10 cellular contexts compared by ENCODE assay signal in genomic region chr6:11258260-11259237, GRCh38. TPM values are rescaled to one million over a fixed set of nuclear protein-coding genes. Genes with fewer than 3 reads are reported as not detected.
DNase-seq lines count a peak whose midpoint lies in the region; TF ChIP-seq lines count a peak whose summit lies in the region.
"Had no signal": no experiment of that assay in that cellular context is flagged by ENCODE, and none has a peak within 500 bp of the region (broad histone marks: within the 10 kb centered on the region; RNA-seq: fewer than 3 reads in every experiment).

No MANE protein-coding gene starts in this region.

- peak; percentile 26 for DNase-seq in activated naive CD4-positive, alpha-beta T cell treated with anti-CD3 and anti-CD28 coated beads for 36 hours
- DNase-seq in activated naive CD4-positive, alpha-beta T cell treated with anti-CD3 and anti-CD28 coated beads, Interleukin-2, amount 50 U/mL, for 16 hours = no peak
- DNase-seq in LoVo (ENCODE audit: low spot score) (peak; percentile 14), choroid plexus epithelial cell (ENCODE audit: low read depth) (peak; percentile 33), transverse colon (peak; percentile 38), SW480 (ENCODE audit: low spot score) (no peak), glutamatergic neuron (no peak), ecto neural progenitor cell (ENCODE audit: low spot score) (no peak)

- TF ChIP-seq EP300 in transverse colon (IDR thresholded peaks at IDR 0.05; ENCODE audit: low read depth) = peak; percentile 18

- H3K4me3 ChIP-seq in choroid plexus epithelial cell (ENCODE audit: low read depth, low read length) (no peak overlapping the region), transverse colon (peak overlapping the region in 1 of 4 donors; percentile 2)
- H3K4me3 ChIP-seq: prostate gland had no signal

- H3K4me1 ChIP-seq in transverse colon = peaks cover 0 to 44% (median 16%) of the 10 kb centered on the region in 4 donors
- H3K4me1 ChIP-seq: prostate gland had no signal

- WGBS in transverse colon (ENCODE audit: low coverage in 1 of 2), 2 donors = 53 to 71% methylated on average over 1 to 2 of the region's 2 CpGs

- no peaks in the 10 kb centered on the region for H3K9me3 ChIP-seq in transverse colon
- H3K9me3 ChIP-seq: prostate gland had no signal

- H3K27ac Mint-ChIP-seq in activated naive CD4-positive, alpha-beta T cell treated with anti-CD3 and anti-CD28 coated beads for 36 hours = no peak overlapping the region
- H3K27ac Mint-ChIP-seq in glutamatergic neuron (ENCODE audit: unreplicated experiment) = no peak overlapping the region

- H3K27ac ChIP-seq in transverse colon = peak overlapping the region; percentile 64 to 76 (median 66)
- H3K27ac ChIP-seq: prostate gland had no signal

- H3K36me3 Mint-ChIP-seq in activated naive CD4-positive, alpha-beta T cell treated with anti-CD3 and anti-CD28 coated beads for 36 hours (ENCODE audit: low read depth) = peaks cover 8% of the 10 kb centered on the region
- no peaks in the 10 kb centered on the region for H3K36me3 Mint-ChIP-seq in glutamatergic neuron (ENCODE audit: unreplicated experiment)

- peaks cover 35% of the 10 kb centered on the region for H3K4me1 Mint-ChIP-seq in activated naive CD4-positive, alpha-beta T cell treated with anti-CD3 and anti-CD28 coated beads for 36 hours (ENCODE audit: low read depth)
- H3K4me1 Mint-ChIP-seq in glutamatergic neuron (ENCODE audit: low read depth, unreplicated experiment) = no peaks in the 10 kb centered on the region

- no peaks in the 10 kb centered on the region for H3K36me3 ChIP-seq in transverse colon
- H3K36me3 ChIP-seq: prostate gland had no signal

- in situ Hi-C loops in transverse colon (cut with MboI; ENCODE audit: low pct_ligation_motif_present in 1 of 4, low pct_unique_long_range_greater_than_20kb in 1 of 4, low sequenced_read_pairs in 3 of 4) = no loop called here

- H3K27me3 Mint-ChIP-seq in activated naive CD4-positive, alpha-beta T cell treated with anti-CD3 and anti-CD28 coated beads for 36 hours (ENCODE audit: low read depth) = no peaks in the 10 kb centered on the region
- H3K27me3 Mint-ChIP-seq in glutamatergic neuron (ENCODE audit: unreplicated experiment) = no peaks in the 10 kb centered on the region

- intact Hi-C loops in activated naive CD4-positive, alpha-beta T cell treated with anti-CD3 and anti-CD28 coated beads for 36 hours (cut with micrococcal nuclease) = loop anchor here (1.0 kb wide), 1 partner anchor 22 kb away; no protein-coding TSS in a partner anchor
- intact Hi-C loops in transverse colon (cut with DNase I; ENCODE audit: low total_unique reads) = no loop called here

- no peaks in the 10 kb centered on the region for H3K9me3 Mint-ChIP-seq in activated naive CD4-positive, alpha-beta T cell treated with anti-CD3 and anti-CD28 coated beads for 36 hours
- no peaks in the 10 kb centered on the region for H3K9me3 Mint-ChIP-seq in glutamatergic neuron (ENCODE audit: unreplicated experiment)
- H3K9me3 Mint-ChIP-seq: CD14-positive monocyte had no signal

- no peak for TF ChIP-seq CTCF in choroid plexus epithelial cell (conservative IDR thresholded peaks at IDR 0.05; ENCODE audit: low read depth, low read length)
- TF ChIP-seq CTCF in transverse colon (IDR thresholded peaks at IDR 0.05) = no peak
- TF ChIP-seq CTCF in glutamatergic neuron (IDR thresholded peaks at IDR 0.05; ENCODE audit: partially characterized antibody, unreplicated experiment) = no peak

- H3K4me3 Mint-ChIP-seq in activated naive CD4-positive, alpha-beta T cell treated with anti-CD3 and anti-CD28 coated beads for 36 hours = no peak overlapping the region
- H3K4me3 Mint-ChIP-seq in glutamatergic neuron (ENCODE audit: unreplicated experiment) = no peak overlapping the region
- H3K4me3 Mint-ChIP-seq: CD14-positive monocyte had no signal

- H3K27me3 ChIP-seq in transverse colon = no peaks in the 10 kb centered on the region

- TF ChIP-seq POLR2A in transverse colon (IDR thresholded peaks at IDR 0.05) = no peak

- CTCF ChIA-PET in activated naive CD4-positive, alpha-beta T cell treated with anti-CD3 and anti-CD28 coated beads for 36 hours (lab: Charles Lee) = no interaction called here

RNA-seq across cellular contexts. Expression of gene NEDD9, which starts 26.1 kb away (rescaled TPM):
- 10 to 100 TPM; 17.5 to 18.8 TPM for total RNA-seq in activated naive CD4-positive, alpha-beta T cell treated with anti-CD3 and anti-CD28 coated beads for 36 hours
- 10 to 100 TPM; 34.6 to 82.7 (median 72.3) TPM for total RNA-seq in transverse colon
- total RNA-seq in glutamatergic neuron (ENCODE audit: unreplicated experiment) = 0.71 TPM

Comparison
In these comparisons a context has a peak if more than half of its experiments do, and no peak if none do; other contexts are left out.
1. DNase-seq: peak in activated naive CD4-positive, alpha-beta T cell treated with anti-CD3 and anti-CD28 coated beads for 36 hours (single experiment), LoVo (single experiment), choroid plexus epithelial cell (single experiment) and transverse colon (single experiment); none in activated naive CD4-positive, alpha-beta T cell treated with anti-CD3 and anti-CD28 coated beads, Interleukin-2, amount 50 U/mL, for 16 hours (single experiment), SW480 (single experiment), glutamatergic neuron (single experiment) and ecto neural progenitor cell (single experiment).
2. RNA of gene NEDD9, which starts 26.1 kb away (total RNA-seq): 34.6 to 82.7 TPM in transverse colon and 17.5 to 18.8 TPM in activated naive CD4-positive, alpha-beta T cell treated with anti-CD3 and anti-CD28 coated beads for 36 hours; 0.71 TPM in glutamatergic neuron (single experiment); every median in the first group is over 10 times any median in the second.